Comparison of ENCODE assay signal across 8 cellular contexts in genomic region chr19:49453013-49453756, GRCh38. TPM values are rescaled to one million over a fixed set of nuclear protein-coding genes. Genes with fewer than 3 reads are reported as not detected.
DNase-seq lines count a peak whose midpoint lies in the region; ATAC-seq and TF ChIP-seq lines count a peak whose summit lies in the region.

ALDH16A1 (plus strand) TSS chr19:49453225; CDS start chr19:49453332, 107 bp downstream.

- intact Hi-C loops in activated CD4-positive, alpha-beta T cell treated with anti-CD3 and anti-CD28 coated beads for 36 hours (cut with DNase I, micrococcal nuclease): loop anchor here (1.0 to 5.0 kb wide), 17 partner anchors 16 to 816 kb away; partner anchors contain the start of genes RPL13A (in 2 of the 2), RPS11 (in 2 of the 2), AKT1S1 (in 1 of the 2) and AP2A1 (in 1 of the 2)

- H3K9me3 Mint-ChIP-seq in activated CD4-positive, alpha-beta T cell treated with anti-CD3 and anti-CD28 coated beads for 36 hours (ENCODE audit: low read depth): no peaks in the 10 kb centered on the region

- H3K4me1 Mint-ChIP-seq in activated CD4-positive, alpha-beta T cell treated with anti-CD3 and anti-CD28 coated beads for 36 hours: peaks cover 52% of the 10 kb centered on the region

- peak within 1 kb of the TSS; percentile 100 for H3K27ac Mint-ChIP-seq in activated CD4-positive, alpha-beta T cell treated with anti-CD3 and anti-CD28 coated beads for 36 hours

- DNase-seq in Ammon's horn (ENCODE audit: low spot score) (peak; percentile 99), GM19238 (ENCODE audit: insufficient read length, low spot score) (peak; percentile 96), NCI-H524 (lab: John Stamatoyannopoulos, UW) (peak; percentile 99), choroid plexus epithelial cell (ENCODE audit: low read depth) (peak; percentile 99), kidney tubule cell (ENCODE audit: low spot score) (peak; percentile 98)
- peak; percentile 99 for DNase-seq in activated CD4-positive, alpha-beta T cell treated with anti-CD3 and anti-CD28 coated beads for 36 hours
- DNase-seq in stimulated activated CD4-positive, alpha-beta T cell treated with anti-CD3 and anti-CD28 coated beads, Interleukin-1b, Interleukin-23, amount 100 ng/mL, for 24 hours (ENCODE audit: low read depth in 4 of 4, low spot score in 1 of 4): peak; percentile 93 to 96 (median 96)

- TF ChIP-seq CTCF in choroid plexus epithelial cell (conservative IDR thresholded peaks at IDR 0.05; ENCODE audit: low read depth, low read length): peak; percentile 8

- peaks cover 44% of the 10 kb centered on the region for H3K36me3 Mint-ChIP-seq in activated CD4-positive, alpha-beta T cell treated with anti-CD3 and anti-CD28 coated beads for 36 hours (ENCODE audit: low read depth)

- CTCF ChIA-PET in activated CD4-positive, alpha-beta T cell treated with anti-CD3 and anti-CD28 coated beads for 36 hours (lab: Charles Lee): interaction anchor here (0.5 to 3.2 kb wide), 6 partner anchors 9 to 740 kb away, joined by 3 to 23 read pairs (median 4); no protein-coding TSS in a partner anchor

- peak within 1 kb of the TSS; percentile 84 for H3K4me3 ChIP-seq in choroid plexus epithelial cell (ENCODE audit: low read depth, low read length)

- peak within 1 kb of the TSS; percentile 100 for H3K4me3 Mint-ChIP-seq in activated CD4-positive, alpha-beta T cell treated with anti-CD3 and anti-CD28 coated beads for 36 hours

- POLR2A ChIA-PET in activated CD4-positive, alpha-beta T cell treated with anti-CD3 and anti-CD28 coated beads for 36 hours (lab: Charles Lee): interaction anchor here (0.7 to 3.4 kb wide), 7 partner anchors 16 to 1136 kb away, joined by 3 to 18 read pairs (median 3); partner anchors contain the start of gene RPS11

- ATAC-seq in HG03442 (IDR thresholded peaks at IDR 0.05; ENCODE audit: unreplicated experiment): peak; percentile 83
- peak; percentile 89 for ATAC-seq in activated CD4-positive, alpha-beta T cell treated with anti-CD3 and anti-CD28 coated beads for 36 hours

- no peaks in the 10 kb centered on the region for H3K27me3 Mint-ChIP-seq in activated CD4-positive, alpha-beta T cell treated with anti-CD3 and anti-CD28 coated beads for 36 hours

RNA-seq across cellular contexts. Expression of gene ALDH16A1, which starts in this region (rescaled TPM):
- 10 to 100 TPM; 26.8 to 33.3 TPM for total RNA-seq in activated CD4-positive, alpha-beta T cell treated with anti-CD3 and anti-CD28 coated beads for 36 hours

Comparison
In these comparisons a context has a peak if more than half of its experiments do, and no peak if none do; other contexts are left out.
1. Peak in every context shown above with its lines: DNase-seq, ATAC-seq and H3K4me3 ChIP-seq.